In the genomic region with DNA sequence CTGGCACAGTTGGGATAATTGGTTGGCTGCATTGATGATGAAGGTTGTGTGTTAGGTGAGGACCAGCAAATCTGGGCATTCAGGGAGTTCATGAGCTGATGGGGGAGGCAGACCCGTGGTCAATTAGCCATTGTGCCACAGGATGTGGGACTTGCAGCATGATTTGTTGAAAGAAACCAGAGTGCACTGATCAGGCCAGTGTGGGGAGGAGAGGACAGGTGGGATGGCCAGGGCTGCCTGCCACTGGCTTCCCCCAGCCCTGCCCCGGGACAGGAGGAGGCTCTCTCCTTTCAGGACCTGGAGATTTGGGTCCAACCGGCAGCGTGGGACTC, we compare ENCODE assay signal across 2 cellular contexts.
TF ChIP-seq lines count a peak whose summit lies in the region.

No MANE protein-coding gene starts in this region.

TF ChIP-seq in HepG2, 621 proteins besides CTCF, POLR2A, EP300 and RAD21 (continues in another document):
- TF ChIP-seq ZNF589 (CRISPR knock-in tag; conservative IDR thresholded peaks at IDR 0.05) = no peak
- 0 out of 2 replicates have a peak, but pooled peaks have one; percentile 16 for TF ChIP-seq FOXC1 (CRISPR knock-in tag; IDR thresholded peaks at IDR 0.05; ENCODE audit: borderline replicate concordance)
- no peak for TF ChIP-seq HNF4G (IDR thresholded peaks at IDR 0.05; ENCODE audit: borderline replicate concordance, low read depth, low read length)
- no peak for TF ChIP-seq HNF4G (CRISPR knock-in tag; IDR thresholded peaks at IDR 0.05; ENCODE audit: borderline replicate concordance, low read depth)
- TF ChIP-seq ZNF891 (CRISPR knock-in tag; IDR thresholded peaks at IDR 0.05) = no peak
- TF ChIP-seq RFXANK (CRISPR knock-in tag; IDR thresholded peaks at IDR 0.05) = no peak
- TF ChIP-seq ZHX1 (CRISPR knock-in tag; IDR thresholded peaks at IDR 0.05; ENCODE audit: low read depth) = 0 out of 2 replicates have a peak, but pooled peaks have one; percentile 28
- TF ChIP-seq, protein P1, sequence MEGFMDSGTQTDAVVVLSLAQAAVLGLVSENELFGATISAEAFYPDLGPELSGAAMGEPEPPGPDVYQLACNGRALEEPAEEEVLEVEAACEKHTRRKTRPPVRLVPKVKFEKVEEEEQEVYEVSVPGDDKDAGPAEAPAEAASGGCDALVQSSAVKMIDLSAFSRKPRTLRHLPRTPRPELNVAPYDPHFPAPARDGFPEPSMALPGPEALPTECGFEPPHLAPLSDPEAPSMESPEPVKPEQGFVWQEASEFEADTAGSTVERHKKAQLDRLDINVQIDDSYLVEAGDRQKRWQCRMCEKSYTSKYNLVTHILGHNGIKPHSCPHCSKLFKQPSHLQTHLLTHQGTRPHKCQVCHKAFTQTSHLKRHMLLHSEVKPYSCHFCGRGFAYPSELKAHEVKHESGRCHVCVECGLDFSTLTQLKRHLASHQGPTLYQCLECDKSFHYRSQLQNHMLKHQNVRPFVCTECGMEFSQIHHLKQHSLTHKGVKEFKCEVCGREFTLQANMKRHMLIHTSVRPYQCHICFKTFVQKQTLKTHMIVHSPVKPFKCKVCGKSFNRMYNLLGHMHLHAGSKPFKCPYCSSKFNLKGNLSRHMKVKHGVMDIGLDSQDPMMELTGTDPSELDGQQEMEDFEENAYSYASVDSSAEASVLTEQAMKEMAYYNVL (CRISPR knock-in tag; IDR thresholded peaks at IDR 0.05; ENCODE audit: borderline replicate concordance) = no peak
- TF ChIP-seq, protein P2, sequence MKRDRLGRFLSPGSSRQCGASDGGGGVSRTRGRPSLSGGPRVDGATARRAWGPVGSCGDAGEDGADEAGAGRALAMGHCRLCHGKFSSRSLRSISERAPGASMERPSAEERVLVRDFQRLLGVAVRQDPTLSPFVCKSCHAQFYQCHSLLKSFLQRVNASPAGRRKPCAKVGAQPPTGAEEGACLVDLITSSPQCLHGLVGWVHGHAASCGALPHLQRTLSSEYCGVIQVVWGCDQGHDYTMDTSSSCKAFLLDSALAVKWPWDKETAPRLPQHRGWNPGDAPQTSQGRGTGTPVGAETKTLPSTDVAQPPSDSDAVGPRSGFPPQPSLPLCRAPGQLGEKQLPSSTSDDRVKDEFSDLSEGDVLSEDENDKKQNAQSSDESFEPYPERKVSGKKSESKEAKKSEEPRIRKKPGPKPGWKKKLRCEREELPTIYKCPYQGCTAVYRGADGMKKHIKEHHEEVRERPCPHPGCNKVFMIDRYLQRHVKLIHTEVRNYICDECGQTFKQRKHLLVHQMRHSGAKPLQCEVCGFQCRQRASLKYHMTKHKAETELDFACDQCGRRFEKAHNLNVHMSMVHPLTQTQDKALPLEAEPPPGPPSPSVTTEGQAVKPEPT (CRISPR knock-in tag; IDR thresholded peaks at IDR 0.05; ENCODE audit: low read depth) = no peak
- TF ChIP-seq SNAI1 (CRISPR knock-in tag; IDR thresholded peaks at IDR 0.05; ENCODE audit: borderline replicate concordance) = no peak
- TF ChIP-seq EHMT2 (IDR thresholded peaks at IDR 0.05; ENCODE audit: borderline replicate concordance, low read depth, low read length) = no peak
- TF ChIP-seq, protein P3, sequence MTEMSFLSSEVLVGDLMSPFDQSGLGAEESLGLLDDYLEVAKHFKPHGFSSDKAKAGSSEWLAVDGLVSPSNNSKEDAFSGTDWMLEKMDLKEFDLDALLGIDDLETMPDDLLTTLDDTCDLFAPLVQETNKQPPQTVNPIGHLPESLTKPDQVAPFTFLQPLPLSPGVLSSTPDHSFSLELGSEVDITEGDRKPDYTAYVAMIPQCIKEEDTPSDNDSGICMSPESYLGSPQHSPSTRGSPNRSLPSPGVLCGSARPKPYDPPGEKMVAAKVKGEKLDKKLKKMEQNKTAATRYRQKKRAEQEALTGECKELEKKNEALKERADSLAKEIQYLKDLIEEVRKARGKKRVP (CRISPR knock-in tag; IDR thresholded peaks at IDR 0.05) = no peak
- TF ChIP-seq, protein P4, sequence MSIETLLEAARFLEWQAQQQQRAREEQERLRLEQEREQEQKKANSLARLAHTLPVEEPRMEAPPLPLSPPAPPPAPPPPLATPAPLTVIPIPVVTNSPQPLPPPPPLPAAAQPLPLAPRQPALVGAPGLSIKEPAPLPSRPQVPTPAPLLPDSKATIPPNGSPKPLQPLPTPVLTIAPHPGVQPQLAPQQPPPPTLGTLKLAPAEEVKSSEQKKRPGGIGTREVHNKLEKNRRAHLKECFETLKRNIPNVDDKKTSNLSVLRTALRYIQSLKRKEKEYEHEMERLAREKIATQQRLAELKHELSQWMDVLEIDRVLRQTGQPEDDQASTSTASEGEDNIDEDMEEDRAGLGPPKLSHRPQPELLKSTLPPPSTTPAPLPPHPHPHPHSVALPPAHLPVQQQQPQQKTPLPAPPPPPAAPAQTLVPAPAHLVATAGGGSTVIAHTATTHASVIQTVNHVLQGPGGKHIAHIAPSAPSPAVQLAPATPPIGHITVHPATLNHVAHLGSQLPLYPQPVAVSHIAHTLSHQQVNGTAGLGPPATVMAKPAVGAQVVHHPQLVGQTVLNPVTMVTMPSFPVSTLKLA (IDR thresholded peaks at IDR 0.05) = no peak
- TF ChIP-seq ZFAT (CRISPR knock-in tag; conservative IDR thresholded peaks at IDR 0.05) = no peak
- no peak for TF ChIP-seq NR3C1 (CRISPR knock-in tag; IDR thresholded peaks at IDR 0.05)
- no peak for TF ChIP-seq ARID2 (CRISPR knock-in tag; IDR thresholded peaks at IDR 0.05; ENCODE audit: borderline replicate concordance)
- TF ChIP-seq SCMH1 (CRISPR knock-in tag; IDR thresholded peaks at IDR 0.05; ENCODE audit: borderline replicate concordance) = no peak
- TF ChIP-seq REXO4 (CRISPR knock-in tag; IDR thresholded peaks at IDR 0.05; ENCODE audit: borderline replicate concordance) = no peak
- TF ChIP-seq U2AF2 (IDR thresholded peaks at IDR 0.05; ENCODE audit: low read depth, low read length) = no peak
- 0 out of 2 replicates have a peak, but pooled peaks have one; percentile 10 for TF ChIP-seq ZNF644 (CRISPR knock-in tag; IDR thresholded peaks at IDR 0.05; ENCODE audit: low read depth)
- TF ChIP-seq NFYB (CRISPR knock-in tag; IDR thresholded peaks at IDR 0.05) = no peak
- TF ChIP-seq NCOA1 (CRISPR knock-in tag; IDR thresholded peaks at IDR 0.05) = no peak

TF ChIP-seq in neural cell, 6 proteins besides CTCF, POLR2A, EP300 and RAD21:
- no peak for TF ChIP-seq MXI1 (conservative IDR thresholded peaks at IDR 0.05; ENCODE audit: poor library complexity, severe bottlenecking)
- TF ChIP-seq POLR2AphosphoS5 (IDR thresholded peaks at IDR 0.05) = no peak
- TF ChIP-seq, protein P5, sequence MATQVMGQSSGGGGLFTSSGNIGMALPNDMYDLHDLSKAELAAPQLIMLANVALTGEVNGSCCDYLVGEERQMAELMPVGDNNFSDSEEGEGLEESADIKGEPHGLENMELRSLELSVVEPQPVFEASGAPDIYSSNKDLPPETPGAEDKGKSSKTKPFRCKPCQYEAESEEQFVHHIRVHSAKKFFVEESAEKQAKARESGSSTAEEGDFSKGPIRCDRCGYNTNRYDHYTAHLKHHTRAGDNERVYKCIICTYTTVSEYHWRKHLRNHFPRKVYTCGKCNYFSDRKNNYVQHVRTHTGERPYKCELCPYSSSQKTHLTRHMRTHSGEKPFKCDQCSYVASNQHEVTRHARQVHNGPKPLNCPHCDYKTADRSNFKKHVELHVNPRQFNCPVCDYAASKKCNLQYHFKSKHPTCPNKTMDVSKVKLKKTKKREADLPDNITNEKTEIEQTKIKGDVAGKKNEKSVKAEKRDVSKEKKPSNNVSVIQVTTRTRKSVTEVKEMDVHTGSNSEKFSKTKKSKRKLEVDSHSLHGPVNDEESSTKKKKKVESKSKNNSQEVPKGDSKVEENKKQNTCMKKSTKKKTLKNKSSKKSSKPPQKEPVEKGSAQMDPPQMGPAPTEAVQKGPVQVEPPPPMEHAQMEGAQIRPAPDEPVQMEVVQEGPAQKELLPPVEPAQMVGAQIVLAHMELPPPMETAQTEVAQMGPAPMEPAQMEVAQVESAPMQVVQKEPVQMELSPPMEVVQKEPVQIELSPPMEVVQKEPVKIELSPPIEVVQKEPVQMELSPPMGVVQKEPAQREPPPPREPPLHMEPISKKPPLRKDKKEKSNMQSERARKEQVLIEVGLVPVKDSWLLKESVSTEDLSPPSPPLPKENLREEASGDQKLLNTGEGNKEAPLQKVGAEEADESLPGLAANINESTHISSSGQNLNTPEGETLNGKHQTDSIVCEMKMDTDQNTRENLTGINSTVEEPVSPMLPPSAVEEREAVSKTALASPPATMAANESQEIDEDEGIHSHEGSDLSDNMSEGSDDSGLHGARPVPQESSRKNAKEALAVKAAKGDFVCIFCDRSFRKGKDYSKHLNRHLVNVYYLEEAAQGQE (IDR thresholded peaks at IDR 0.05; ENCODE audit: borderline replicate concordance) = no peak
- no peak for TF ChIP-seq EZH2 (IDR thresholded peaks at IDR 0.05; ENCODE audit: borderline replicate concordance, insufficient read depth, low read length, poor library complexity, severe bottlenecking)
- no peak for TF ChIP-seq SMC3 (conservative IDR thresholded peaks at IDR 0.05; ENCODE audit: poor library complexity)
- no peak for TF ChIP-seq TAF1 (IDR thresholded peaks at IDR 0.05; ENCODE audit: low read depth)
